Comparison of ENCODE assay signal across 8 cellular contexts in genomic region chr11:75814369-75814685, GRCh38. TPM values are rescaled to one million over a fixed set of nuclear protein-coding genes. Genes with fewer than 3 reads are reported as not detected.
A peak's percentile ranks its signal among the peaks of the same experiment; 100 is the strongest.
DNase-seq lines count a peak whose midpoint lies in the region; ATAC-seq, FAIRE-seq and TF ChIP-seq lines count a peak whose summit lies in the region.

No MANE protein-coding gene starts in this region.

- no peak for DNase-seq in activated T-cell treated with anti-CD3 and anti-CD28 coated beads, Interleukin-2, amount 50 U/mL, for 4 hours
- no peak for DNase-seq in activated T-cell treated with anti-CD3 and anti-CD28 coated beads, Interleukin-2, amount 50 U/mL, for 48 hours
- DNase-seq in endothelial cell of umbilical vein (ENCODE audit: low read depth, low spot score) (no peak), omental fat pad (ENCODE audit: low spot score) (no peak), KG1 (lab: John Stamatoyannopoulos, UW) (no peak), UCSD-AML1 (lab: John Stamatoyannopoulos, UW; ENCODE audit: unreplicated experiment) (no peak)

- no peaks in the 10 kb centered on the region for H3K9me2 ChIP-seq in OCI-LY1 (ENCODE audit: low read depth, low read length)

- H3K27ac ChIP-seq in OCI-LY1 (ENCODE audit: low read depth, low read length, poor library complexity, severe bottlenecking) (peak overlapping the region; percentile 11), endothelial cell of umbilical vein (ENCODE audit: insufficient read depth, low read depth, low read length) (peak overlapping the region; percentile 88)

- no peaks in the 10 kb centered on the region for H3K9me3 Mint-ChIP-seq in activated T-cell treated with anti-CD3 and anti-CD28 coated beads, Interleukin-2, amount 50 U/mL, for 4 hours

- TF ChIP-seq CTCF in OCI-LY1 (IDR thresholded peaks at IDR 0.05; ENCODE audit: low read length), result no peak
- TF ChIP-seq CTCF in endothelial cell of umbilical vein (IDR thresholded peaks at IDR 0.05; ENCODE audit: extremely low read depth in 1 of 2, insufficient read depth in 1 of 2, low read depth in 1 of 2, low read length in 2 of 2), result no peak
- no peak for TF ChIP-seq CTCF in omental fat pad (IDR thresholded peaks at IDR 0.05)

- POLR2A ChIA-PET in endothelial cell of umbilical vein (lab: Charles Lee), result interaction anchor here (0.7 to 2.5 kb wide), 3 partner anchors 10 to 36 kb away, joined by 3 to 18 read pairs (median 3); no protein-coding TSS in a partner anchor

- H3K9ac ChIP-seq in OCI-LY1 (ENCODE audit: low read length) (peak overlapping the region; percentile 96), endothelial cell of umbilical vein (replicated peaks; ENCODE audit: extremely low read depth, insufficient read depth, low read length) (peak overlapping the region; percentile 90)

- H3K9me1 ChIP-seq in endothelial cell of umbilical vein (replicated peaks; ENCODE audit: control insufficient read depth, extremely low read depth, insufficient read depth, low read length), result no peaks in the 10 kb centered on the region

- H3K79me2 ChIP-seq in OCI-LY1 (ENCODE audit: insufficient read depth, low read length) (peaks cover 39% of the 10 kb centered on the region), endothelial cell of umbilical vein (ENCODE audit: control insufficient read depth, insufficient read depth, low read length) (peaks cover 42% of the 10 kb centered on the region)

- H2AFZ ChIP-seq in OCI-LY1 (ENCODE audit: low read length), result peak overlapping the region; percentile 30; the same call in 1 of the 2 replicates
- H2AFZ ChIP-seq in endothelial cell of umbilical vein (ENCODE audit: low read depth, low read length), result no peak overlapping the region

- dilution Hi-C loops in endothelial cell of umbilical vein (cut with MboI; ENCODE audit: extremely low pct_ligation_motif_present, low sequenced_read_pairs), result no loop called here

- CTCF ChIA-PET in endothelial cell of umbilical vein (lab: Charles Lee), result interaction anchor here (0.9 to 5.9 kb wide), 12 partner anchors 8 to 338 kb away, joined by 3 to 59 read pairs (median 10); no protein-coding TSS in a partner anchor

- H3K4me3 ChIP-seq in OCI-LY1 (ENCODE audit: low read depth, low read length, poor library complexity, severe bottlenecking) (peak overlapping the region; percentile 95), endothelial cell of umbilical vein (replicated peaks in 1 of 3; ENCODE audit: insufficient read depth in 1 of 3, low read depth in 1 of 3, low read length in 3 of 3) (peak overlapping the region; percentile 3 to 95 (median 69))

- H3K27me3 Mint-ChIP-seq in activated T-cell treated with anti-CD3 and anti-CD28 coated beads, Interleukin-2, amount 50 U/mL, for 4 hours (ENCODE audit: low read depth), result no peaks in the 10 kb centered on the region

- H3K27me3 ChIP-seq in OCI-LY1 (ENCODE audit: insufficient read depth, low read length) (no peaks in the 10 kb centered on the region; the same call in 1 of the 2 replicates), endothelial cell of umbilical vein (ENCODE audit: control insufficient read depth in 2 of 2, insufficient read depth in 2 of 2, low read length in 2 of 2) (no peaks in the 10 kb centered on the region)

- H3K9me3 ChIP-seq in OCI-LY1 (ENCODE audit: low read length) (no peaks in the 10 kb centered on the region), endothelial cell of umbilical vein (replicated peaks; ENCODE audit: control insufficient read depth, insufficient read depth, low read length) (no peaks in the 10 kb centered on the region)

- no peaks in the 10 kb centered on the region for H3F3A ChIP-seq in OCI-LY1 (ENCODE audit: insufficient read depth, low read length)

- ATAC-seq in activated T-cell treated with anti-CD3 and anti-CD28 coated beads, Interleukin-2, amount 50 U/mL, for 4 hours, result peak; percentile 25 to 38
- ATAC-seq in HG02852 (IDR thresholded peaks at IDR 0.05; ENCODE audit: unreplicated experiment) (peak; percentile 21), omental fat pad (ENCODE audit: low FRiP score) (peak; percentile 50)

- peaks cover 2% of the 10 kb centered on the region for H3K36me3 Mint-ChIP-seq in activated T-cell treated with anti-CD3 and anti-CD28 coated beads, Interleukin-2, amount 50 U/mL, for 4 hours (ENCODE audit: insufficient read depth)

- H3K4me3 Mint-ChIP-seq in activated T-cell treated with anti-CD3 and anti-CD28 coated beads, Interleukin-2, amount 50 U/mL, for 4 hours, result no peak overlapping the region

- no peaks in the 10 kb centered on the region for H4K20me1 ChIP-seq in OCI-LY1 (ENCODE audit: insufficient read depth, low read length)
- H4K20me1 ChIP-seq in endothelial cell of umbilical vein (replicated peaks; ENCODE audit: control insufficient read depth, extremely low read depth, insufficient read depth, low read length), result no peaks in the 10 kb centered on the region

- H3K4me1 ChIP-seq in OCI-LY1 (ENCODE audit: insufficient read depth, low read length, severe bottlenecking) (peaks cover 57% of the 10 kb centered on the region), endothelial cell of umbilical vein (ENCODE audit: control insufficient read depth, extremely low read depth, insufficient read depth, low read length) (peaks cover 35% of the 10 kb centered on the region)

- peaks cover 21% of the 10 kb centered on the region for H3K4me1 Mint-ChIP-seq in activated T-cell treated with anti-CD3 and anti-CD28 coated beads, Interleukin-2, amount 50 U/mL, for 4 hours (ENCODE audit: low read depth)

- intact Hi-C loops in endothelial cell of umbilical vein (cut with micrococcal nuclease), result loop anchor here (2.0 to 5.0 kb wide), 2 partner anchors 38 to 52 kb away; no protein-coding TSS in a partner anchor

- FAIRE-seq in endothelial cell of umbilical vein (lab: Jason Lieb, UNC), result no peak

- no TSS peak for BruUV-seq in endothelial cell of umbilical vein (replicated peaks; lab: Mats Ljungman, UMichigan)

- H3K36me3 ChIP-seq in OCI-LY1 (ENCODE audit: insufficient read depth, low read length) (no peaks in the 10 kb centered on the region), endothelial cell of umbilical vein (ENCODE audit: control insufficient read depth in 2 of 2, extremely low read depth in 1 of 2, insufficient read depth in 2 of 2, low read length in 2 of 2) (no peaks in the 10 kb centered on the region)

- TF ChIP-seq POLR2A in endothelial cell of umbilical vein (IDR thresholded peaks at IDR 0.05; ENCODE audit: low read depth, low read length), result peak; percentile 66

- H3K4me2 ChIP-seq in OCI-LY1 (ENCODE audit: low read length) (peak overlapping the region; percentile 87), endothelial cell of umbilical vein (ENCODE audit: insufficient read depth, low read length) (peak overlapping the region; percentile 81)

TF ChIP-seq in endothelial cell of umbilical vein, 7 proteins besides CTCF, POLR2A, EP300 and RAD21:
- TF ChIP-seq FOS (IDR thresholded peaks at IDR 0.05; ENCODE audit: borderline replicate concordance, insufficient read depth, low read length), result no peak
- TF ChIP-seq MYC (IDR thresholded peaks at IDR 0.05; ENCODE audit: low read depth, low read length), result no peak
- no peak for TF ChIP-seq JUN (IDR thresholded peaks at IDR 0.05; ENCODE audit: borderline replicate concordance, insufficient read depth, insufficient read length, low read depth)
- TF ChIP-seq, protein P1, sequence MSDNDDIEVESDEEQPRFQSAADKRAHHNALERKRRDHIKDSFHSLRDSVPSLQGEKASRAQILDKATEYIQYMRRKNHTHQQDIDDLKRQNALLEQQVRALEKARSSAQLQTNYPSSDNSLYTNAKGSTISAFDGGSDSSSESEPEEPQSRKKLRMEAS (IDR thresholded peaks at IDR 0.05; ENCODE audit: insufficient read depth, insufficient read length), result no peak
- no peak for TF ChIP-seq POLR2AphosphoS5 (IDR thresholded peaks at IDR 0.05; ENCODE audit: insufficient read depth, low read depth, low read length)
- no peak for TF ChIP-seq EZH2 (IDR thresholded peaks at IDR 0.05; ENCODE audit: borderline replicate concordance, low read depth, low read length, severe bottlenecking)
- no peak for TF ChIP-seq GATA2 (IDR thresholded peaks at IDR 0.05; ENCODE audit: insufficient read depth, insufficient read length, low read depth, low read length)
TF ChIP-seq in endothelial cell of umbilical vein: peak in this region for 0.

RNA-seq across cellular contexts. Expression of gene UVRAG, which starts 0.7 kb away (rescaled TPM):
- 10 to 100 TPM; 14.4 to 15.8 (median 14.5) TPM for total RNA-seq in activated T-cell treated with anti-CD3 and anti-CD28 coated beads, Interleukin-2, amount 50 U/mL, for 4 hours
- 65.6 and 67.3 TPM in 2 replicates for total RNA-seq in endothelial cell of umbilical vein
- polyA plus RNA-seq in endothelial cell of umbilical vein, result 20.2 and 21.2 TPM in 2 replicates
- polyA plus RNA-seq in endothelial cell of umbilical vein (2011; cell fraction: cytosol; rRNA removed), result 25.9 and 27.7 TPM in 2 replicates
- polyA plus RNA-seq in endothelial cell of umbilical vein (2011; cell fraction: nucleus; rRNA removed), result 62.4 and 62.6 TPM in 2 replicates
- polyA plus RNA-seq in endothelial cell of umbilical vein (2012), result 27.3 and 29.8 TPM in 2 replicates
- polyA minus RNA-seq in endothelial cell of umbilical vein, result 74.3 and 77.7 TPM in 2 replicates
- polyA minus RNA-seq in endothelial cell of umbilical vein (2011; cell fraction: cytosol; rRNA and poly(A)+ RNA removed), result 12.7 TPM
- 220 and 322 TPM in 2 replicates for polyA minus RNA-seq in endothelial cell of umbilical vein (2011; cell fraction: nucleus; rRNA and poly(A)+ RNA removed)
- 10 to 100 TPM; 39.6 to 72.9 (median 61.5) TPM for total RNA-seq in omental fat pad

RNA-seq across cellular contexts. Expression of gene DGAT2, which starts 45.7 kb away (rescaled TPM):
- 1 to 10 TPM; 5.0 to 9.8 (median 5.8) TPM for total RNA-seq in activated T-cell treated with anti-CD3 and anti-CD28 coated beads, Interleukin-2, amount 50 U/mL, for 4 hours
- total RNA-seq in endothelial cell of umbilical vein, result 0.55 TPM in 2 replicates
- 0.79 and 0.83 TPM in 2 replicates for polyA plus RNA-seq in endothelial cell of umbilical vein
- 0.39 and 0.48 TPM in 2 replicates for polyA plus RNA-seq in endothelial cell of umbilical vein (2011; cell fraction: cytosol; rRNA removed)
- 0.39 and 0.68 TPM in 2 replicates for polyA plus RNA-seq in endothelial cell of umbilical vein (2011; cell fraction: nucleus; rRNA removed)
- polyA plus RNA-seq in endothelial cell of umbilical vein (2012), result 1.4 and 2.3 TPM in 2 replicates
- polyA minus RNA-seq in endothelial cell of umbilical vein, result 0.80 and 2.9 TPM in 2 replicates
- polyA minus RNA-seq in endothelial cell of umbilical vein (2011; cell fraction: cytosol; rRNA and poly(A)+ RNA removed), result 1.4 TPM
- polyA minus RNA-seq in endothelial cell of umbilical vein (2011; cell fraction: nucleus; rRNA and poly(A)+ RNA removed), result not detected in 2 replicates
- total RNA-seq in omental fat pad, result 100 to 1,000 TPM in 3 of 4 donors, 10 to 100 TPM in 1; 67.7 to 663 (median 270) TPM

Comparison
In these comparisons a context has a peak if more than half of its experiments do, and no peak if none do; other contexts are left out.
1. RNA of gene DGAT2, which starts 45.7 kb away (total RNA-seq): 67.7 to 663 TPM in omental fat pad; 5.0 to 9.8 TPM in activated T-cell treated with anti-CD3 and anti-CD28 coated beads, Interleukin-2, amount 50 U/mL, for 4 hours and 0.55 TPM in endothelial cell of umbilical vein; every median in the first group is over 4 times any median in the second.
2. Peak in every context shown above with its lines, with median percentiles within 50 percentile points of each other: ATAC-seq.